Comparison of ENCODE assay signal across 17 cellular contexts in the genomic region with DNA sequence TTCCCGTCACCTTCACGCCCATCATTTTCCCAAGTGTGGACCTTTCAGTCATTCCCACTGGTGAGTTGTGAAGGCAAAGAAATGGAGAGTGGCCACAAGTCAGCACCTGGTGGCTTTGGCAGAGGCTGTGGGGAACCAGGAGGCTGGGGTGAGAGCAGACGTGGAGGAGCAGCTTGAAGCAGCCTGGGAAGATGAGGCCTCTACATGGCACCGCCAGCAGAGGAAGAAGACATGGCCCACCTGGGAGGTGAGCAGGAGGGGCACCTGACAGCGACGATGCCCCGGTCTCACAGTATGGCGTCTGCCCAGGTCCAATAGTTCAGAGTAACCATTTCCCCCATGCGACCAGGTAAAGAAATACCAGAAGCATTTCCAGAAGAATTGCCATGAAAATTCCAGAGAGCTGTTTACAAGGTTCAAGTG.
DNase-seq lines count a peak whose midpoint lies in the region; ATAC-seq, FAIRE-seq and TF ChIP-seq lines count a peak whose summit lies in the region.
"Had no signal": no experiment of that assay in that cellular context is flagged by ENCODE, and none has a peak within 500 bp of the region (broad histone marks: within the 10 kb centered on the region; RNA-seq: fewer than 3 reads in every experiment).

No MANE protein-coding gene starts in this region.

- FAIRE-seq in GM12892 (lab: Jason Lieb, UNC) = no peak
- FAIRE-seq: A549, H1, HepG2 had no signal

- ATAC-seq in memory B cell (ENCODE audit: low read depth) = no peak
- ATAC-seq in activated CD4-positive, alpha-beta T cell treated with anti-CD3 and anti-CD28 coated beads for 36 hours = no peak
- ATAC-seq in naive thymus-derived CD8-positive, alpha-beta T cell = no peak
- ATAC-seq: A549; CD8-positive, alpha-beta T cell; HepG2 had no signal

- no peak overlapping the region for H3K4me3 Mint-ChIP-seq in memory B cell
- no peak overlapping the region for H3K4me3 Mint-ChIP-seq in activated CD4-positive, alpha-beta T cell treated with anti-CD3 and anti-CD28 coated beads for 36 hours
- H3K4me3 Mint-ChIP-seq in naive thymus-derived CD8-positive, alpha-beta T cell = no peak overlapping the region
- H3K4me3 Mint-ChIP-seq: CD14-positive monocyte; CD8-positive, alpha-beta T cell; H9 had no signal

- peak; percentile 30 for DNase-seq in activated CD8-positive, alpha-beta memory T cell treated with anti-CD3 and anti-CD28 coated beads for 24 hours
- no peak for DNase-seq in activated CD8-positive, alpha-beta memory T cell treated with anti-CD3 and anti-CD28 coated beads, Interleukin-2, amount 50 U/mL, for 4 hours
- DNase-seq in memory B cell (ENCODE audit: low spot score in 2 of 2) (no peak), posterior vena cava (ENCODE audit: low spot score) (peak; percentile 52), GM12892 (ENCODE audit: insufficient read length) (no peak)
- DNase-seq in activated CD4-positive, alpha-beta T cell treated with anti-CD3 and anti-CD28 coated beads for 36 hours = no peak
- no peak for DNase-seq in naive thymus-derived CD8-positive, alpha-beta T cell
- DNase-seq: AML-193; Calu3; CD8-positive, alpha-beta T cell; DMS79 treated with DMSO at 0.1 percent for 48 hours; GF-D8; H9 had no signal

- H3K27me3 Mint-ChIP-seq in memory B cell = no peaks in the 10 kb centered on the region
- no peaks in the 10 kb centered on the region for H3K27me3 Mint-ChIP-seq in activated CD4-positive, alpha-beta T cell treated with anti-CD3 and anti-CD28 coated beads for 36 hours
- H3K27me3 Mint-ChIP-seq in naive thymus-derived CD8-positive, alpha-beta T cell = peaks cover 0 to 5% (median 0%) of the 10 kb centered on the region in 5 donors

- H3K27ac Mint-ChIP-seq in memory B cell = peak overlapping the region; percentile 45
- H3K27ac Mint-ChIP-seq in activated CD4-positive, alpha-beta T cell treated with anti-CD3 and anti-CD28 coated beads for 36 hours = no peak overlapping the region
- no peak overlapping the region for H3K27ac Mint-ChIP-seq in naive thymus-derived CD8-positive, alpha-beta T cell
- H3K27ac Mint-ChIP-seq: CD14-positive monocyte; CD8-positive, alpha-beta T cell; H9 had no signal

- no peaks in the 10 kb centered on the region for H3K4me1 Mint-ChIP-seq in memory B cell
- no peaks in the 10 kb centered on the region for H3K4me1 Mint-ChIP-seq in activated CD4-positive, alpha-beta T cell treated with anti-CD3 and anti-CD28 coated beads for 36 hours
- peaks cover 0 to 2% (median 0%) of the 10 kb centered on the region in 4 donors for H3K4me1 Mint-ChIP-seq in naive thymus-derived CD8-positive, alpha-beta T cell
- H3K4me1 Mint-ChIP-seq: CD14-positive monocyte, H9 had no signal

- POLR2A ChIA-PET in activated CD4-positive, alpha-beta T cell treated with anti-CD3 and anti-CD28 coated beads for 36 hours (lab: Charles Lee) = no interaction called here
- POLR2A ChIA-PET in naive thymus-derived CD8-positive, alpha-beta T cell (lab: Charles Lee) = no interaction called here

- TF ChIP-seq POLR2A in GM12892 (IDR thresholded peaks at IDR 0.05; ENCODE audit: low read depth, low read length) = no peak

- CTCF ChIA-PET in activated CD4-positive, alpha-beta T cell treated with anti-CD3 and anti-CD28 coated beads for 36 hours (lab: Charles Lee) = interaction anchor here (0.6 kb wide), 1 partner anchor 704 kb away, joined by 3 read pairs; no protein-coding TSS in a partner anchor

- no peaks in the 10 kb centered on the region for H3K9me3 Mint-ChIP-seq in memory B cell
- no peaks in the 10 kb centered on the region for H3K9me3 Mint-ChIP-seq in activated CD4-positive, alpha-beta T cell treated with anti-CD3 and anti-CD28 coated beads for 36 hours (ENCODE audit: low read depth)
- H3K9me3 Mint-ChIP-seq in naive thymus-derived CD8-positive, alpha-beta T cell = peaks cover 0 to 2% (median 0%) of the 10 kb centered on the region in 9 donors
- H3K9me3 Mint-ChIP-seq: CD8-positive, alpha-beta T cell; H9 had no signal

- intact Hi-C loops in posterior vena cava (cut with DNase I) = no loop called here
- intact Hi-C loops in activated CD4-positive, alpha-beta T cell treated with anti-CD3 and anti-CD28 coated beads for 36 hours (cut with DNase I, micrococcal nuclease) = no loop called here

- no peaks in the 10 kb centered on the region for H3K36me3 Mint-ChIP-seq in memory B cell
- no peaks in the 10 kb centered on the region for H3K36me3 Mint-ChIP-seq in activated CD4-positive, alpha-beta T cell treated with anti-CD3 and anti-CD28 coated beads for 36 hours (ENCODE audit: low read depth)
- H3K36me3 Mint-ChIP-seq in naive thymus-derived CD8-positive, alpha-beta T cell = no peaks in the 10 kb centered on the region
- H3K36me3 Mint-ChIP-seq: CD14-positive monocyte; CD8-positive, alpha-beta T cell had no signal

Comparison
In these comparisons a context has a peak if more than half of its experiments do, and no peak if none do; other contexts are left out.
1. DNase-seq: peak in activated CD8-positive, alpha-beta memory T cell treated with anti-CD3 and anti-CD28 coated beads for 24 hours (single experiment) and posterior vena cava (single experiment); none in activated CD8-positive, alpha-beta memory T cell treated with anti-CD3 and anti-CD28 coated beads, Interleukin-2, amount 50 U/mL, for 4 hours (single experiment), memory B cell (0 of 2), activated CD4-positive, alpha-beta T cell treated with anti-CD3 and anti-CD28 coated beads for 36 hours (single experiment), GM12892 (single experiment) and naive thymus-derived CD8-positive, alpha-beta T cell (0 of 10).